19 cellular contexts compared by ENCODE assay signal in the genomic region with DNA sequence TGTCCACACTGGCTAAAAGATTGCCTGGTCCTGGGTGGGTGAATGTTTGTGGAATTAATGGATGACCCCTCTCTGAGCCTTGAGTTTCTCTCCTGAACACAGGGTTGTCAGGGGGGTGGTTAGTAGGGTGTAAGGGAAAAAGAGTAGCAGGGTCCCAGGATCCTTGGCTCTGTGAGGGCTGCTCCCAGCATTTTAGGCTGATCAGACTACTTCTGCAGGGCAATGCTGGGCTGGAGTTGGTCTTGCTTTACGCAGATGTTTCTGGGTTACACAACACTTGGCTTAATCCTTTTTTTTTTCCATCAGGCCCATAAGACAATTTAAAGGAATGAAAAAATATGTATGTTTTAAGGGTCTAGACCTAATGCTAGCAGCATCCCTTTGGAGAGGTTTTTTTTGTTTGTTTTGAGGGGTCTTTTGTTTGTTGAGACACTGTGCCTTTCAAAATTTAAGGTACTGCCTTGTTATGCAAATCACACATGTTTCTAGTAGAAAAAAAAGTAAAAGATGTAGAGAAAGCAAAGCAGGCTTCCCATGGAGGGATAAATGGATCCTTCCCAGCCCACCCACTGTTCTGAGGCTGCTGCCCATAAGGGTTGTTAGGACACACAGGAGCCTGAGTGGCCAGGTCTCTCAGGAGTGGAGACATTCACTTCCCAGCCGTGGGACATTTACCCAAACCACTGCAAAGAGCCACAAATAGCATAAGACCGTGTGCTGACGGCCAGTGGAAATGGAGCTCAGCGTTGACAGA.
A peak's percentile ranks its signal among the peaks of the same experiment; 100 is the strongest.
DNase-seq lines count a peak whose midpoint lies in the region; FAIRE-seq and TF ChIP-seq lines count a peak whose summit lies in the region.
"Had no signal": no experiment of that assay in that cellular context is flagged by ENCODE, and none has a peak within 500 bp of the region (broad histone marks: within the 10 kb centered on the region; RNA-seq: fewer than 3 reads in every experiment).

No MANE protein-coding gene starts in this region.

- no peak for TF ChIP-seq RAD21 in H1 (IDR thresholded peaks at IDR 0.05 in 1 of 2, conservative IDR thresholded peaks at IDR 0.05 in 1 of 2; ENCODE audit: low read depth in 2 of 2, low read length in 2 of 2)

- H3K79me2 ChIP-seq in H1 (ENCODE audit: control insufficient read depth in 1 of 2, insufficient read depth in 2 of 2, low read length in 2 of 2), result no peaks in the 10 kb centered on the region

- H2BK5ac ChIP-seq in H1 (ENCODE audit: low read depth, low read length), result peak overlapping the region; percentile 24; the same call in 1 of the 2 replicates

- H4K8ac ChIP-seq in H1 (ENCODE audit: extremely low read depth, insufficient read depth, low read length), result no peak overlapping the region

- peak overlapping the region in 1 of 2 experiments; percentile 4; a peak in 1 of 4 replicates for H3K4me2 ChIP-seq in H1 (ENCODE audit: insufficient read depth in 1 of 2, low read depth in 2 of 2, low read length in 2 of 2)
- H3K4me2 ChIP-seq: BLaER1 had no signal

- H3K23me2 ChIP-seq in H1 (ENCODE audit: low read depth, low read length), result no peaks in the 10 kb centered on the region

- peak overlapping the region; percentile 86; the same call in 1 of the 2 replicates for H2BK12ac ChIP-seq in H1 (ENCODE audit: low read depth, low read length)

- H3K27ac ChIP-seq in H1 (ENCODE audit: low read depth, low read length), result no peak overlapping the region
- H3K27ac ChIP-seq: BLaER1, C4-2B had no signal

- no peak overlapping the region for H3K14ac ChIP-seq in H1 (ENCODE audit: insufficient read length)

- H3K27me3 ChIP-seq in H7 (ENCODE audit: control insufficient read depth, insufficient read depth, low read length) (no peaks in the 10 kb centered on the region), H1 (replicated peaks in 1 of 4; ENCODE audit: control insufficient read depth in 3 of 4, extremely low read depth in 1 of 4, insufficient read depth in 3 of 4, low read length in 3 of 4) (no peaks in the 10 kb centered on the region)
- H3K27me3 ChIP-seq: BLaER1 had no signal

- CTCF ChIA-PET in H1 (lab: Charles Lee; ENCODE audit: partially characterized antibody), result no interaction called here

- DNase-seq in H7 (peak; percentile 13), H1 (ENCODE audit: low read depth in 1 of 2, low spot score in 2 of 2) (no peak), iPS-NIHi11 (ENCODE audit: low spot score) (peak; percentile 45), activated T-cell treated with anti-CD3 and anti-CD28 coated beads for 4 hours (no peak), Ammon's horn (ENCODE audit: low spot score) (no peak), cardiac septum (ENCODE audit: low spot score) (no peak)
- DNase-seq: Caco-2; CD4-positive, CD25-positive, alpha-beta regulatory T cell; CD8-positive, alpha-beta T cell; DMS79; EL; GF-D8; GOT3; HFFc6 had no signal

- no peak overlapping the region for H2AK5ac ChIP-seq in H1 (ENCODE audit: low read depth, low read length)

- H3K4ac ChIP-seq in H1 (replicated peaks; ENCODE audit: insufficient read length, low read depth, low read length), result no peak overlapping the region

- no peak for TF ChIP-seq CTCF in H1 (IDR thresholded peaks at IDR 0.05; ENCODE audit: control extremely low read depth in 1 of 3, insufficient read depth in 1 of 3, low read depth in 1 of 3, low read length in 3 of 3)

- peak overlapping the region; percentile 27; the same call in 1 of the 2 replicates for H3K18ac ChIP-seq in H1 (ENCODE audit: extremely low read depth, low read length)

- no peaks in the 10 kb centered on the region for H3K9me3 ChIP-seq in H1 (ENCODE audit: insufficient read depth in 2 of 2, low read depth in 1 of 2, low read length in 1 of 2)
- H3K9me3 ChIP-seq: BLaER1, Caco-2, HAP-1 had no signal

- POLR2A ChIA-PET in H1 (lab: Charles Lee; ENCODE audit: partially characterized antibody), result no interaction called here

- intact Hi-C loops in cardiac septum (cut with DNase I), result no loop called here

- no peak overlapping the region for H3K9ac ChIP-seq in H1 (replicated peaks in 1 of 4; ENCODE audit: extremely low read depth in 1 of 4, low read depth in 3 of 4, low read length in 3 of 4)
- H3K9ac ChIP-seq: BLaER1 had no signal

- no peak overlapping the region for H3K56ac ChIP-seq in H1 (replicated peaks; ENCODE audit: insufficient read length, low read depth, low read length)

- no peak overlapping the region for H2BK120ac ChIP-seq in H1 (replicated peaks; ENCODE audit: low read depth, low read length)

- H2AFZ ChIP-seq in H1 (ENCODE audit: low read length), result no peak overlapping the region

- H3K4me1 ChIP-seq in H1 (replicated peaks in 1 of 4; ENCODE audit: control insufficient read depth in 3 of 4, insufficient read depth in 4 of 4, low read length in 3 of 4), result peaks cover 0 to 8% (median 2%) of the 10 kb centered on the region in 4 experiments; a peak in 6 of 7 replicates
- H3K4me1 ChIP-seq: Caco-2, HAP-1 had no signal

- no peak overlapping the region for H2BK15ac ChIP-seq in H1 (ENCODE audit: low read length)

- FAIRE-seq in H1 (lab: Jason Lieb, UNC), result no peak
- FAIRE-seq: GM12891, GM18507 had no signal

- H3K4me3 ChIP-seq in H7 (ENCODE audit: insufficient read depth, low read depth, low read length) (no peak overlapping the region), H1 (ENCODE audit: extremely low read depth in 1 of 4, insufficient read depth in 2 of 4, low read depth in 3 of 4, low read length in 4 of 4) (no peak overlapping the region)
- H3K4me3 ChIP-seq: BLaER1, HAP-1 had no signal

- TF ChIP-seq POLR2A in H1 (IDR thresholded peaks at IDR 0.05; ENCODE audit: control extremely low read depth in 1 of 2, low read depth in 2 of 2, low read length in 2 of 2), result no peak

- no peak overlapping the region for H4K5ac ChIP-seq in H1 (ENCODE audit: insufficient read length, low read depth, low read length)

- H2BK20ac ChIP-seq in H1 (ENCODE audit: low read length), result no peak overlapping the region; the same call in 1 of the 2 replicates

- TF ChIP-seq EP300 in H1 (IDR thresholded peaks at IDR 0.05; ENCODE audit: borderline replicate concordance in 1 of 2, low read depth in 2 of 2, low read length in 2 of 2), result no peak

- no peaks in the 10 kb centered on the region for H4K20me1 ChIP-seq in H1 (replicated peaks in 1 of 2; ENCODE audit: control insufficient read depth in 1 of 2, insufficient read depth in 2 of 2, low read length in 2 of 2)
- H4K20me1 ChIP-seq: BLaER1 had no signal

- no peaks in the 10 kb centered on the region; the same call in 1 of the 2 replicates for H3K79me1 ChIP-seq in H1 (ENCODE audit: low read depth, low read length)

- WGBS in H1 (ENCODE audit: extremely low coverage in 1 of 2, insufficient coverage in 1 of 2, insufficient read length in 1 of 2, insufficient replicate concordance in 2 of 2, low coverage in 1 of 2, low lambda C conversion rate in 2 of 2, missing lambda C conversion rate in 1 of 2), 2 experiments, result 91% methylated on average over 5 of the region's 5 CpGs; no CpG with 5 or more reads in 1 of the 2 experiments

- H3K36me3 ChIP-seq in H7 (replicated peaks; ENCODE audit: control insufficient read depth, insufficient read depth, low read length) (no peaks in the 10 kb centered on the region), H1 (ENCODE audit: control insufficient read depth in 2 of 4, insufficient read depth in 4 of 4, low read length in 3 of 4) (no peaks in the 10 kb centered on the region)
- H3K36me3 ChIP-seq: BLaER1, HAP-1 had no signal

- H4K91ac ChIP-seq in H1 (replicated peaks; ENCODE audit: insufficient read length, low read length), result peak overlapping the region; percentile 20

- H3K23ac ChIP-seq in H1 (ENCODE audit: insufficient read length), result no peak overlapping the region

TF ChIP-seq in H1, 55 proteins besides CTCF, POLR2A, EP300 and RAD21:
- TF ChIP-seq NANOG (IDR thresholded peaks at IDR 0.05; ENCODE audit: insufficient read depth, low read depth, low read length, poor library complexity, severe bottlenecking) (no peak), EZH2 (IDR thresholded peaks at IDR 0.05; ENCODE audit: low read depth, low read length, severe bottlenecking) (no peak), POU5F1 (IDR thresholded peaks at IDR 0.05; ENCODE audit: low read depth, low read length) (no peak), NRF1 (IDR thresholded peaks at IDR 0.05; ENCODE audit: low read depth, low read length) (no peak), TAF7 (optimal IDR thresholded peaks at IDR 0.05; ENCODE audit: borderline replicate concordance, low read depth, low read length) (no peak), CEBPB (IDR thresholded peaks at IDR 0.05; ENCODE audit: low read depth, low read length) (no peak), SP2 (IDR thresholded peaks at IDR 0.05; ENCODE audit: low read length) (no peak), SAP30 (IDR thresholded peaks at IDR 0.05; ENCODE audit: insufficient read depth, insufficient replicate concordance, low read length) (no peak), RBBP5 (IDR thresholded peaks at IDR 0.05; ENCODE audit: borderline replicate concordance, low read depth, low read length) (no peak), CHD1 (IDR thresholded peaks at IDR 0.05; ENCODE audit: low read depth, low read length) (no peak), FOSL1 (IDR thresholded peaks at IDR 0.05; ENCODE audit: insufficient read depth, low read depth, low read length) (no peak), KDM1A (IDR thresholded peaks at IDR 0.05; ENCODE audit: borderline replicate concordance, low read length) (no peak), MAFK (IDR thresholded peaks at IDR 0.05; ENCODE audit: low read depth, low read length) (no peak), SIX5 (IDR thresholded peaks at IDR 0.05; ENCODE audit: low read depth, low read length) (no peak), KDM4A (IDR thresholded peaks at IDR 0.05; ENCODE audit: low read depth, low read length, severe bottlenecking) (no peak)

Comparison
In these comparisons a context has a peak if more than half of its experiments do, and no peak if none do; other contexts are left out.
1. DNase-seq: peak in H7 (single experiment) and iPS-NIHi11 (single experiment); none in H1 (0 of 2), activated T-cell treated with anti-CD3 and anti-CD28 coated beads for 4 hours (single experiment), Ammon's horn (single experiment) and cardiac septum (single experiment).